Comparison of ENCODE assay signal across 8 cellular contexts in genomic region chr2:209495855-209496585, GRCh38.
DNase-seq lines count a peak whose midpoint lies in the region; ATAC-seq and FAIRE-seq lines count a peak whose summit lies in the region.

No MANE protein-coding gene starts in this region.

- H3K4me2 ChIP-seq in skeletal muscle satellite cell (ENCODE audit: low read length), result peak overlapping the region; percentile 64

- no peak overlapping the region for H3K4me3 ChIP-seq in skeletal muscle satellite cell (ENCODE audit: low read length)

- peak overlapping the region; percentile 69 for H3K9ac ChIP-seq in skeletal muscle satellite cell (ENCODE audit: low read depth, low read length)

- no peaks in the 10 kb centered on the region for H3K27me3 ChIP-seq in skeletal muscle satellite cell (ENCODE audit: control insufficient read depth, insufficient read depth, low read length)

- peak; percentile 97 for DNase-seq in H4 (ENCODE audit: low spot score)
- DNase-seq in RCC 7860 (ENCODE audit: low spot score), result peak; percentile 99
- peak; percentile 82 for DNase-seq in foreskin melanocyte
- no peak for DNase-seq in activated CD4-positive, alpha-beta T cell treated with anti-CD3 and anti-CD28 coated beads, Interleukin-2, amount 50 U/mL, for 1 hour

- H3K9me3 ChIP-seq in skeletal muscle satellite cell (replicated peaks; ENCODE audit: low read length), result no peaks in the 10 kb centered on the region

- ATAC-seq in GM19023 (IDR thresholded peaks at IDR 0.05; ENCODE audit: unreplicated experiment), result no peak
- ATAC-seq in GM19463 (IDR thresholded peaks at IDR 0.05; ENCODE audit: unreplicated experiment), result no peak
- no peak for ATAC-seq in HG02678 (IDR thresholded peaks at IDR 0.05; ENCODE audit: unreplicated experiment)

- H3K36me3 ChIP-seq in skeletal muscle satellite cell (ENCODE audit: insufficient read depth, low read length), result no peaks in the 10 kb centered on the region

- peaks cover 19% of the 10 kb centered on the region for H3K4me1 ChIP-seq in skeletal muscle satellite cell (ENCODE audit: control insufficient read depth, insufficient read depth, low read length)

- peak; percentile 99 for FAIRE-seq in RCC 7860 (lab: Jason Lieb, UNC)
